In genomic region chr3:105365536-105366301, GRCh38 we compare ENCODE assay signal across 8 cellular contexts. TPM values are rescaled to one million over a fixed set of nuclear protein-coding genes. Genes with fewer than 3 reads are reported as not detected.
DNase-seq lines count a peak whose midpoint lies in the region; ATAC-seq, FAIRE-seq and TF ChIP-seq lines count a peak whose summit lies in the region.

No MANE protein-coding gene starts in this region.

- no peak overlapping the region for H2BK120ac ChIP-seq in H1 (replicated peaks; ENCODE audit: low read depth, low read length)

- H3K56ac ChIP-seq in H1 (replicated peaks; ENCODE audit: insufficient read length, low read depth, low read length): no peak overlapping the region

- H3K9ac ChIP-seq in H1 (replicated peaks in 1 of 4; ENCODE audit: extremely low read depth in 1 of 4, low read depth in 3 of 4, low read length in 3 of 4): peak overlapping the region in 2 of 4 experiments; percentile 42 to 52; a peak in 5 of 7 replicates

- H2AK5ac ChIP-seq in H1 (ENCODE audit: low read depth, low read length): no peak overlapping the region

- H3K36me3 ChIP-seq in heart left ventricle: no peaks in the 10 kb centered on the region
- no peaks in the 10 kb centered on the region for H3K36me3 ChIP-seq in H1 (ENCODE audit: control insufficient read depth in 2 of 4, insufficient read depth in 4 of 4, low read length in 3 of 4)
- H3K36me3 ChIP-seq in uterus: no peaks in the 10 kb centered on the region

- H3K9me3 ChIP-seq in heart left ventricle: no peaks in the 10 kb centered on the region
- no peaks in the 10 kb centered on the region for H3K9me3 ChIP-seq in H1 (ENCODE audit: insufficient read depth in 2 of 2, low read depth in 1 of 2, low read length in 1 of 2)
- H3K9me3 ChIP-seq in mononuclear cell (ENCODE audit: low read depth, low read length): no peaks in the 10 kb centered on the region
- no peaks in the 10 kb centered on the region for H3K9me3 ChIP-seq in uterus

- FAIRE-seq in H1 (lab: Jason Lieb, UNC): no peak

- peaks cover 35% of the 10 kb centered on the region for H3K23me2 ChIP-seq in H1 (ENCODE audit: low read depth, low read length)

- peak in 2 of 4 donors; percentile 3 to 8 for ATAC-seq in heart left ventricle

- H3K4me1 ChIP-seq in heart left ventricle (peaks cover 0 to 43% (median 21%) of the 10 kb centered on the region in 12 donors), H1 (replicated peaks in 1 of 4; ENCODE audit: control insufficient read depth in 3 of 4, insufficient read depth in 4 of 4, low read length in 3 of 4) (peaks cover 0 to 12% (median 5%) of the 10 kb centered on the region in 4 experiments; a peak in 6 of 7 replicates), mononuclear cell (ENCODE audit: insufficient read depth, low read length) (peaks cover 13% of the 10 kb centered on the region), uterus (peaks cover 0 to 8% of the 10 kb centered on the region in 2 donors)

- 0 out of 4 replicates have a peak, but pooled peaks of 1 of the 2 experiments have one; percentile 1 for TF ChIP-seq RAD21 in H1 (IDR thresholded peaks at IDR 0.05 in 1 of 2, conservative IDR thresholded peaks at IDR 0.05 in 1 of 2; ENCODE audit: low read depth in 2 of 2, low read length in 2 of 2)

- no peak for TF ChIP-seq EP300 in H1 (IDR thresholded peaks at IDR 0.05; ENCODE audit: borderline replicate concordance in 1 of 2, low read depth in 2 of 2, low read length in 2 of 2)

- H3K27me3 ChIP-seq in heart left ventricle: no peaks in the 10 kb centered on the region
- H3K27me3 ChIP-seq in H1 (replicated peaks in 1 of 4; ENCODE audit: control insufficient read depth in 3 of 4, extremely low read depth in 1 of 4, insufficient read depth in 3 of 4, low read length in 3 of 4): no peaks in the 10 kb centered on the region
- peaks cover 9% of the 10 kb centered on the region for H3K27me3 ChIP-seq in mononuclear cell (ENCODE audit: insufficient read depth, low read length)
- H3K27me3 ChIP-seq in uterus: no peaks in the 10 kb centered on the region

- H2BK20ac ChIP-seq in H1 (ENCODE audit: low read length): no peak overlapping the region

- no peak overlapping the region for H4K91ac ChIP-seq in H1 (replicated peaks; ENCODE audit: insufficient read length, low read length)

- H3K14ac ChIP-seq in H1 (ENCODE audit: insufficient read length): no peak overlapping the region

- TF ChIP-seq POLR2A in heart left ventricle (IDR thresholded peaks at IDR 0.05): no peak
- no peak for TF ChIP-seq POLR2A in H1 (IDR thresholded peaks at IDR 0.05; ENCODE audit: control extremely low read depth in 1 of 2, low read depth in 2 of 2, low read length in 2 of 2)
- TF ChIP-seq POLR2A in uterus (IDR thresholded peaks at IDR 0.05): no peak

- H3K4ac ChIP-seq in H1 (replicated peaks; ENCODE audit: insufficient read length, low read depth, low read length): no peak overlapping the region

- H4K20me1 ChIP-seq in H1 (replicated peaks in 1 of 2; ENCODE audit: control insufficient read depth in 1 of 2, insufficient read depth in 2 of 2, low read length in 2 of 2): peaks cover 0 to 2% of the 10 kb centered on the region in 2 experiments

- no peak overlapping the region for H2BK15ac ChIP-seq in H1 (ENCODE audit: low read length)

- H3K4me3 ChIP-seq in heart left ventricle (peak overlapping the region; percentile 25 to 72 (median 62)), H1 (ENCODE audit: extremely low read depth in 1 of 4, insufficient read depth in 2 of 4, low read depth in 3 of 4, low read length in 4 of 4) (peak overlapping the region; percentile 28 to 76 (median 62)), mononuclear cell (ENCODE audit: low read length) (peak overlapping the region; percentile 70), uterus (peak overlapping the region; percentile 41 to 61)

- WGBS in heart left ventricle, 4 donors: 4 to 8% (median 4%) methylated on average over 24 of the region's 24 CpGs
- WGBS in H1 (ENCODE audit: extremely low coverage in 1 of 2, insufficient coverage in 1 of 2, insufficient read length in 1 of 2, insufficient replicate concordance in 2 of 2, low coverage in 1 of 2, low lambda C conversion rate in 2 of 2, missing lambda C conversion rate in 1 of 2), 2 experiments: 3% methylated on average over 24 of the region's 24 CpGs; no CpG with 5 or more reads in 1 of the 2 experiments

- TF ChIP-seq CTCF in heart left ventricle (IDR thresholded peaks at IDR 0.05) (no peak), H1 (IDR thresholded peaks at IDR 0.05; ENCODE audit: control extremely low read depth in 1 of 3, insufficient read depth in 1 of 3, low read depth in 1 of 3, low read length in 3 of 3) (no peak), uterus (IDR thresholded peaks at IDR 0.05) (no peak)

- peak overlapping the region; percentile 62; the same call in 1 of the 2 replicates for H2BK5ac ChIP-seq in H1 (ENCODE audit: low read depth, low read length)

- H3K27ac ChIP-seq in heart left ventricle (peak overlapping the region in 4 of 12 donors; percentile 5 to 45 (median 16)), H1 (ENCODE audit: low read depth, low read length) (no peak overlapping the region; the same call in 1 of the 2 replicates), uterus (peak overlapping the region; percentile 64 to 68)

- peak overlapping the region; percentile 36; the same call in 1 of the 2 replicates for H3K18ac ChIP-seq in H1 (ENCODE audit: extremely low read depth, low read length)

- intact Hi-C loops in heart left ventricle (cut with DNase I) (loop anchor here in 7 of 10 donors (5.0 to 10.0 kb wide), 4 partner anchors 738 to 1093 kb away; no protein-coding TSS in a partner anchor), cardiac septum (cut with DNase I) (loop anchor here (10.0 kb wide), 2 partner anchors 741 to 1091 kb away; no protein-coding TSS in a partner anchor), uterus (cut with DNase I; ENCODE audit: low total_unique reads) (no loop called here)

- POLR2A ChIA-PET in H1 (lab: Charles Lee; ENCODE audit: partially characterized antibody): interaction anchor here (1.7 kb wide), 1 partner anchor 208 kb away, joined by 7 read pairs; no protein-coding TSS in a partner anchor

- CTCF ChIA-PET in H1 (lab: Charles Lee; ENCODE audit: partially characterized antibody): interaction anchor here (0.5 to 2.4 kb wide), 6 partner anchors 128 to 769 kb away, joined by 3 to 6 read pairs (median 3); no protein-coding TSS in a partner anchor

- H4K5ac ChIP-seq in H1 (ENCODE audit: insufficient read length, low read depth, low read length): no peak overlapping the region

- H2BK12ac ChIP-seq in H1 (ENCODE audit: low read depth, low read length): peak overlapping the region; percentile 86; the same call in 1 of the 2 replicates

- no peaks in the 10 kb centered on the region for H3K79me1 ChIP-seq in H1 (ENCODE audit: low read depth, low read length)

- no peak overlapping the region for H3K23ac ChIP-seq in H1 (ENCODE audit: insufficient read length)

- H2AFZ ChIP-seq in H1 (ENCODE audit: low read length): peak overlapping the region; percentile 37

- DNase-seq in heart left ventricle (no peak), cardiac septum (ENCODE audit: low spot score) (no peak), SHP77 (lab: John Stamatoyannopoulos, UW) (peak; percentile 56 to 60), H1 (ENCODE audit: low read depth in 1 of 2, low spot score in 2 of 2) (no peak), uterus (no peak)
- no peak for DNase-seq in activated CD4-positive, alpha-beta T cell treated with anti-CD3 and anti-CD28 coated beads, Interleukin-2, amount 50 U/mL, for 48 hours
- no peak for DNase-seq in stimulated activated CD4-positive, alpha-beta T cell treated with anti-CD3 and anti-CD28 coated beads, Interleukin-2, amount 100 ng/mL, for 24 hours

- no peak overlapping the region for H4K8ac ChIP-seq in H1 (ENCODE audit: extremely low read depth, insufficient read depth, low read length)

- peaks cover 2 to 25% of the 10 kb centered on the region in 2 experiments; a peak in 3 of 4 replicates for H3K79me2 ChIP-seq in H1 (ENCODE audit: control insufficient read depth in 1 of 2, insufficient read depth in 2 of 2, low read length in 2 of 2)

- H3K4me2 ChIP-seq in H1 (ENCODE audit: insufficient read depth in 1 of 2, low read depth in 2 of 2, low read length in 2 of 2): peak overlapping the region; percentile 98 to 99

TF ChIP-seq in H1, 55 proteins besides CTCF, POLR2A, EP300 and RAD21:
- TF ChIP-seq KDM4A (IDR thresholded peaks at IDR 0.05; ENCODE audit: low read depth, low read length, severe bottlenecking): peak; percentile 24
- TF ChIP-seq JUND (IDR thresholded peaks at IDR 0.05; ENCODE audit: low read length): no peak
- TF ChIP-seq CHD2 (IDR thresholded peaks at IDR 0.05; ENCODE audit: low read length): no peak
- TF ChIP-seq MAFK (IDR thresholded peaks at IDR 0.05; ENCODE audit: low read depth, low read length): no peak
- TF ChIP-seq E2F6 (IDR thresholded peaks at IDR 0.05): no peak
- 0 out of 2 replicates have a peak, but pooled peaks have one; percentile 4 for TF ChIP-seq PHF8 (conservative IDR thresholded peaks at IDR 0.05; ENCODE audit: low read depth, low read length)
- no peak for TF ChIP-seq NANOG (IDR thresholded peaks at IDR 0.05; ENCODE audit: insufficient read depth, low read depth, low read length, poor library complexity, severe bottlenecking)

RNA-seq across cellular contexts. Expression of gene ALCAM, which starts 1.0 kb away (rescaled TPM):
- total RNA-seq in heart left ventricle: 10 to 100 TPM in 2 of 9 donors, 1 to 10 TPM in 7; 2.3 to 19.9 (median 5.5) TPM
- polyA plus RNA-seq in heart left ventricle: 1 to 10 TPM in 1 of 2 donors, under 1 TPM in 1; 0.91 to 5.8 TPM
- total RNA-seq in cardiac septum: 8.3 TPM
- total RNA-seq in H1 (2021; fragmentation: NEBNext Ultra II Directional; extraction: Animal tissue kit (Norgen Biotek cat#: 25700)): 33.0 and 35.7 TPM in 2 replicates
- polyA plus RNA-seq in H1 (2011; rRNA removed): 9.1 and 10.8 TPM in 2 replicates
- 14.5 TPM for polyA plus RNA-seq in H1 (2011; cell fraction: cytosol; rRNA removed)
- 38.8 TPM for polyA plus RNA-seq in H1 (2011; cell fraction: nucleus; rRNA removed)
- polyA plus RNA-seq in H1 (2012, experiment 1 of 2): 21.4 to 39.2 TPM (median 28.6 TPM) in 4 replicates
- polyA plus RNA-seq in H1 (2012, experiment 2 of 2): 1.9 TPM
- polyA plus RNA-seq in H1 (2013, experiment 1 of 2): 55.3 TPM
- polyA plus RNA-seq in H1 (2013, experiment 2 of 2): 49.9 TPM
- polyA minus RNA-seq in H1 (2011; rRNA and poly(A)+ RNA removed): 46.4 and 99.7 TPM in 2 replicates
- 37.0 TPM for polyA minus RNA-seq in H1 (2011; cell fraction: cytosol; rRNA and poly(A)+ RNA removed)
- polyA minus RNA-seq in H1 (2011; cell fraction: nucleus; rRNA and poly(A)+ RNA removed): 112 TPM
- total RNA-seq in mononuclear cell: 13.4 TPM
- 100 to 1,000 TPM in 1 of 4 donors, 10 to 100 TPM in 2, 1 to 10 TPM in 1; 5.9 to 151 (median 19.0) TPM for total RNA-seq in uterus

Comparison
In these comparisons a context has a peak if more than half of its experiments do, and no peak if none do; other contexts are left out.
1. DNase-seq: peak in SHP77 (2 of 2); none in heart left ventricle (0 of 5), cardiac septum (single experiment), H1 (0 of 2), uterus (0 of 2), activated CD4-positive, alpha-beta T cell treated with anti-CD3 and anti-CD28 coated beads, Interleukin-2, amount 50 U/mL, for 48 hours (0 of 2) and stimulated activated CD4-positive, alpha-beta T cell treated with anti-CD3 and anti-CD28 coated beads, Interleukin-2, amount 100 ng/mL, for 24 hours (0 of 2).
2. Peak in every context shown above with its lines, with median percentiles within 50 percentile points of each other: H3K4me3 ChIP-seq.